ENCODE assay signal across 14 cellular contexts in the genomic region with DNA sequence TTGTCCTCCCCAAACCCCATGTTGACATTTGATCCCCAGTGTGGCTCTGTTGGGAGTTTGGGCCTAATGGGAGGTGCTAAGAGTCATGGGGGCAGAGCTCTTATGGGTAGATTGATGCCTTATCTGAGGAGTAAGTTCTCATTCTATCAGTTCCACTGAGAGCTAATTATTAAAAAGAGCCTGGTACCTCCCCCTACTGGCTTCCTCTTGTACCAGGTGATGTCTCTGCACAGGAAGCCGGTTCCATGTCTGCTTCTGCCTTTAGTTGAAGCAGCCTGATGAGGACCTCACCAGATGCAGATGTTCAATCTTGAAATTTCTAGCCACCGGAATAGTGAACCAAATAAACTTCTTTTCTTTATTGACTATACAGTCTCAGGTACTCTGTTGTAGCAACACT. TPM values are rescaled to one million over a fixed set of nuclear protein-coding genes. Genes with fewer than 3 reads are reported as not detected.
DNase-seq lines count a peak whose midpoint lies in the region; ATAC-seq, FAIRE-seq and TF ChIP-seq lines count a peak whose summit lies in the region.
"Had no signal": no experiment of that assay in that cellular context is flagged by ENCODE, and none has a peak within 500 bp of the region (broad histone marks: within the 10 kb centered on the region; RNA-seq: fewer than 3 reads in every experiment).

No MANE protein-coding gene starts in this region.

- no peaks in the 10 kb centered on the region for H3K79me2 ChIP-seq in SK-N-SH (ENCODE audit: insufficient read depth)

- TF ChIP-seq EP300 in SK-N-SH (IDR thresholded peaks at IDR 0.05; ENCODE audit: borderline replicate concordance in 1 of 2, low read depth in 1 of 2, low read length in 1 of 2) = no peak

- no peaks in the 10 kb centered on the region for H3K27me3 Mint-ChIP-seq in stimulated activated naive CD8-positive, alpha-beta T cell treated with anti-CD3 and anti-CD28 coated beads, Interleukin-15, amount 100 ng/mL, for 72 hours

- no peak overlapping the region for H2AFZ ChIP-seq in SK-N-SH (ENCODE audit: low read depth)

- no peak overlapping the region for H3K27ac ChIP-seq in left lung
- no peak overlapping the region for H3K27ac ChIP-seq in SK-N-SH (ENCODE audit: low read depth in 2 of 2, low read length in 1 of 2)
- H3K27ac ChIP-seq: SK-N-MC had no signal

- H3K9me3 ChIP-seq in left lung (no peaks in the 10 kb centered on the region), SK-N-SH (no peaks in the 10 kb centered on the region)

- no peaks in the 10 kb centered on the region for H3F3A ChIP-seq in SK-N-SH (replicated peaks; ENCODE audit: insufficient read depth)

- intact Hi-C loops in left lung (cut with DNase I) = no loop called here

- H3K36me3 ChIP-seq in left lung = no peaks in the 10 kb centered on the region
- no peaks in the 10 kb centered on the region for H3K36me3 ChIP-seq in SK-N-SH (replicated peaks in 1 of 2; ENCODE audit: control insufficient read depth in 1 of 2, insufficient read depth in 2 of 2, low read length in 1 of 2)

- DNase-seq in GM18507 (ENCODE audit: extremely low spot score, insufficient read length, low read depth) = no peak
- DNase-seq in HT-29 (ENCODE audit: low spot score) = peak; percentile 29
- DNase-seq in left lung = no peak
- no peak for DNase-seq in activated CD8-positive, alpha-beta memory T cell treated with anti-CD3 and anti-CD28 coated beads, Interleukin-2, amount 50 U/mL, for 48 hours
- no peak for DNase-seq in SK-N-SH
- DNase-seq in stimulated activated naive CD8-positive, alpha-beta T cell treated with anti-CD3 and anti-CD28 coated beads, Interleukin-15, amount 100 ng/mL, for 72 hours = no peak
- DNase-seq: amniotic stem cell, DMS79 treated with DMSO at 0.1 percent for 48 hours, naive B cell, NCI-H446 treated with DMSO at 0.1 percent for 48 hours had no signal

- no peaks in the 10 kb centered on the region for H4K20me1 ChIP-seq in SK-N-SH (ENCODE audit: insufficient read depth)

- POLR2A ChIA-PET in SK-N-SH (lab: Yijun Ruan, JAX) = no interaction called here

- no peak overlapping the region for H3K9ac ChIP-seq in SK-N-SH

- 5% methylated on average over 2 of the region's 2 CpGs for WGBS in SK-N-SH (ENCODE audit: low lambda C conversion rate)

- no peaks in the 10 kb centered on the region for H3K9me2 ChIP-seq in SK-N-SH

- H3K9me3 Mint-ChIP-seq in stimulated activated naive CD8-positive, alpha-beta T cell treated with anti-CD3 and anti-CD28 coated beads, Interleukin-15, amount 100 ng/mL, for 72 hours = peaks cover 14 to 17% of the 10 kb centered on the region in 2 donors

- H3K27me3 ChIP-seq in left lung (no peaks in the 10 kb centered on the region), SK-N-SH (ENCODE audit: insufficient read depth) (no peaks in the 10 kb centered on the region)

- TF ChIP-seq RAD21 in SK-N-SH (IDR thresholded peaks at IDR 0.05; ENCODE audit: low read length) = no peak

- H3K4me2 ChIP-seq in SK-N-SH = no peak overlapping the region

- no peak overlapping the region for H3K4me3 Mint-ChIP-seq in stimulated activated naive CD8-positive, alpha-beta T cell treated with anti-CD3 and anti-CD28 coated beads, Interleukin-15, amount 100 ng/mL, for 72 hours
- H3K4me3 Mint-ChIP-seq: naive B cell had no signal

- H3K4me1 ChIP-seq in left lung (no peaks in the 10 kb centered on the region), SK-N-SH (ENCODE audit: control insufficient read depth in 1 of 2, insufficient read depth in 2 of 2, low read depth in 1 of 2, low read length in 1 of 2) (no peaks in the 10 kb centered on the region)

- TF ChIP-seq CTCF in left lung (IDR thresholded peaks at IDR 0.05) (peak in 1 of 2 donors; percentile 16), SK-N-SH (IDR thresholded peaks at IDR 0.05) (no peak; the same call in 1 of the 2 replicates)

- CTCF ChIA-PET in SK-N-SH (lab: Yijun Ruan, JAX) = no interaction called here

- H3K4me3 ChIP-seq in left lung (no peak overlapping the region), SK-N-SH (ENCODE audit: low read depth in 2 of 2, low read length in 1 of 2) (no peak overlapping the region)
- H3K4me3 ChIP-seq: SK-N-MC had no signal

- no peaks in the 10 kb centered on the region for H3K4me1 Mint-ChIP-seq in stimulated activated naive CD8-positive, alpha-beta T cell treated with anti-CD3 and anti-CD28 coated beads, Interleukin-15, amount 100 ng/mL, for 72 hours
- H3K4me1 Mint-ChIP-seq: naive B cell had no signal

- peak; percentile 24 for FAIRE-seq in GM18507 (lab: Jason Lieb, UNC)

- ATAC-seq in GM21619 (IDR thresholded peaks at IDR 0.05; ENCODE audit: unreplicated experiment) (peak; percentile 81), left lung (peak; percentile 21), HG02973 (IDR thresholded peaks at IDR 0.05; ENCODE audit: unreplicated experiment) (no peak)
- ATAC-seq in stimulated activated naive CD8-positive, alpha-beta T cell treated with anti-CD3 and anti-CD28 coated beads, Interleukin-15, amount 100 ng/mL, for 72 hours = no peak
- ATAC-seq: HCT116 had no signal

- H3K27ac Mint-ChIP-seq in stimulated activated naive CD8-positive, alpha-beta T cell treated with anti-CD3 and anti-CD28 coated beads, Interleukin-15, amount 100 ng/mL, for 72 hours = no peak overlapping the region
- H3K27ac Mint-ChIP-seq: naive B cell had no signal

TF ChIP-seq in SK-N-SH, 30 proteins besides CTCF, POLR2A, EP300 and RAD21:
- TF ChIP-seq POLR2AphosphoS5 (IDR thresholded peaks at IDR 0.05; ENCODE audit: low read depth, low read length) (no peak), NRF1 (IDR thresholded peaks at IDR 0.05; ENCODE audit: low read depth, low read length) (no peak), ELF1 (IDR thresholded peaks at IDR 0.05) (no peak), SMC3 (IDR thresholded peaks at IDR 0.05; ENCODE audit: low read depth, low read length) (no peak), FOXJ3 (CRISPR knock-in tag; IDR thresholded peaks at IDR 0.05) (no peak), TAF1 (IDR thresholded peaks at IDR 0.05; ENCODE audit: borderline replicate concordance, low read depth, low read length) (no peak), YY1 (IDR thresholded peaks at IDR 0.05; ENCODE audit: low read depth) (no peak), GATA2 (CRISPR knock-in tag; IDR thresholded peaks at IDR 0.05) (no peak), JUND (IDR thresholded peaks at IDR 0.05) (no peak), TEAD4 (IDR thresholded peaks at IDR 0.05; ENCODE audit: borderline replicate concordance, insufficient read depth) (no peak), SIN3A (IDR thresholded peaks at IDR 0.05; ENCODE audit: borderline replicate concordance, low read depth, low read length) (no peak), CHD2 (IDR thresholded peaks at IDR 0.05; ENCODE audit: low read length, partially characterized antibody) (no peak)
- TF ChIP-seq, protein P1, sequence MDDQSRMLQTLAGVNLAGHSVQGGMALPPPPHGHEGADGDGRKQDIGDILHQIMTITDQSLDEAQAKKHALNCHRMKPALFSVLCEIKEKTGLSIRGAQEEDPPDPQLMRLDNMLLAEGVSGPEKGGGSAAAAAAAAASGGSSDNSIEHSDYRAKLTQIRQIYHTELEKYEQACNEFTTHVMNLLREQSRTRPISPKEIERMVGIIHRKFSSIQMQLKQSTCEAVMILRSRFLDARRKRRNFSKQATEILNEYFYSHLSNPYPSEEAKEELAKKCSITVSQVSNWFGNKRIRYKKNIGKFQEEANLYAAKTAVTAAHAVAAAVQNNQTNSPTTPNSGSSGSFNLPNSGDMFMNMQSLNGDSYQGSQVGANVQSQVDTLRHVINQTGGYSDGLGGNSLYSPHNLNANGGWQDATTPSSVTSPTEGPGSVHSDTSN (IDR thresholded peaks at IDR 0.05) = no peak
- TF ChIP-seq, protein P2, sequence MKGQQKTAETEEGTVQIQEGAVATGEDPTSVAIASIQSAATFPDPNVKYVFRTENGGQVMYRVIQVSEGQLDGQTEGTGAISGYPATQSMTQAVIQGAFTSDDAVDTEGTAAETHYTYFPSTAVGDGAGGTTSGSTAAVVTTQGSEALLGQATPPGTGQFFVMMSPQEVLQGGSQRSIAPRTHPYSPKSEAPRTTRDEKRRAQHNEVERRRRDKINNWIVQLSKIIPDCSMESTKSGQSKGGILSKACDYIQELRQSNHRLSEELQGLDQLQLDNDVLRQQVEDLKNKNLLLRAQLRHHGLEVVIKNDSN (IDR thresholded peaks at IDR 0.05; ENCODE audit: borderline replicate concordance, low read depth) = no peak
- TF ChIP-seq, protein P3, sequence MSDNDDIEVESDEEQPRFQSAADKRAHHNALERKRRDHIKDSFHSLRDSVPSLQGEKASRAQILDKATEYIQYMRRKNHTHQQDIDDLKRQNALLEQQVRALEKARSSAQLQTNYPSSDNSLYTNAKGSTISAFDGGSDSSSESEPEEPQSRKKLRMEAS (IDR thresholded peaks at IDR 0.05; ENCODE audit: low read depth) = no peak

RNA-seq across cellular contexts. Expression of a gene that starts 10.8 kb away (rescaled TPM):
- total RNA-seq in HT-29 (2014; rRNA removed; shearing (Covaris generic)) = not detected in 2 replicates
- total RNA-seq in left lung = 1 to 10 TPM in 1 of 2 donors, under 1 TPM in 1; 0.50 to 1.7 TPM
- not detected in 2 replicates for polyA plus RNA-seq in SK-N-SH (2012; rRNA removed)
- polyA plus RNA-seq in SK-N-SH (2012; cell fraction: cytosol; rRNA removed) = not detected in 2 replicates
- not detected in 2 replicates for polyA plus RNA-seq in SK-N-SH (2012; cell fraction: nucleus; rRNA removed)

Comparison
In these comparisons a context has a peak if more than half of its experiments do, and no peak if none do; other contexts are left out.
1. ATAC-seq: peak in GM21619 (single experiment) and left lung (single experiment); none in HG02973 (single experiment) and stimulated activated naive CD8-positive, alpha-beta T cell treated with anti-CD3 and anti-CD28 coated beads, Interleukin-15, amount 100 ng/mL, for 72 hours (single experiment).